8 cellular contexts compared by ENCODE assay signal in the genomic region with DNA sequence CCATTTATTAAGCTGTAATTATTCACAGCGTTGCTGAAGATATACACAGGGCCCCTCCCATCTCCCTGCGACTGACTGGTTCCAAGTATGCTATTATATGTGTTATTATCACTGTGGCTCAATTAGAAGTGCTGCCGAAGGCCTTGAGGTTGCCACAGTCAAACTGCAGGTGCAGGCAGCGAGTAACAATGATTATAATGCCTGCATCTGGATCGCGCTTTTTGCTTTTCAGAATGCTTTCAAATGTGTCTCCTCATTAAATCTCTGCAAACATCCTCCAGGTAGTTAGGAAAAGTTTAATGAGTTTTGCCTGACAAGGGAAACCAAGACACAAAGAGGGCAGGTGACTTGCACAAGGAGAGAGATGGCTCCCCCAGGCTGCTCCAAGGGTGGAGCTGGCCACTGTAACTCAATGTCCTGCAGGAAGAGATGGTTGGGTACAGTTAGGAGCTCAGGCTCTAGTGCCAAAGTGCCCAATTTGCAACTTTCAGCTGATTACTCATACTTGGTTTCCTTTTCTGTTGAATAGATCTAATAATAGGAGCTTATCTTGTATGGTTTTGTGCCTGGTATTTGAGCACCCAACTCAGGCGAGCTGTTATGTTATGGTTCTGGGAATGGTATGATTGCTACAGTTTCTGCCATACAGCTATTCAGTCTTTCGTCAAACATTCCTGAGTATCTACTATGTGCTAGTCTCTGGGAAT.
A peak's percentile ranks its signal among the peaks of the same experiment; 100 is the strongest.
DNase-seq lines count a peak whose midpoint lies in the region; ATAC-seq and TF ChIP-seq lines count a peak whose summit lies in the region.

No MANE protein-coding gene starts in this region.

- H3K9me3 Mint-ChIP-seq in stimulated activated naive B cell treated with anti-CD40 and anti-IgM and Interleukin-4, amounts not matched to agents 10 μg/mL and 1 μg/mL and 100 μg/mL, for 72 hours, result no peaks in the 10 kb centered on the region

- ATAC-seq in stimulated activated naive B cell treated with anti-CD40 and anti-IgM and Interleukin-4, amounts not matched to agents 10 μg/mL and 1 μg/mL and 100 μg/mL, for 72 hours (replicated peaks), result peak; percentile 15 to 17
- ATAC-seq in GM18870 (IDR thresholded peaks at IDR 0.05; ENCODE audit: unreplicated experiment) (no peak), HG03045 (IDR thresholded peaks at IDR 0.05; ENCODE audit: unreplicated experiment) (no peak)

- H3K27ac Mint-ChIP-seq in stimulated activated naive B cell treated with anti-CD40 and anti-IgM and Interleukin-4, amounts not matched to agents 10 μg/mL and 1 μg/mL and 100 μg/mL, for 72 hours, result peak overlapping the region; percentile 91

- DNase-seq in SIG-M5 treated with dmso at 0.1 percent for 504 hours (lab: John Stamatoyannopoulos, UW; ENCODE audit: unreplicated experiment) (peak; percentile 34), SIG-M5 (lab: John Stamatoyannopoulos, UW) (no peak), NCI-H146 treated with DMSO at 0.1 percent for 48 hours (lab: John Stamatoyannopoulos, UW; ENCODE audit: unreplicated experiment) (peak; percentile 28), choroid plexus epithelial cell (ENCODE audit: low read depth) (peak; percentile 66), NCI-H774 (lab: John Stamatoyannopoulos, UW) (no peak)
- DNase-seq in stimulated activated naive B cell treated with anti-CD40 and anti-IgM and Interleukin-4, amounts not matched to agents 10 μg/mL and 1 μg/mL and 100 μg/mL, for 72 hours, result no peak

- TF ChIP-seq CTCF in choroid plexus epithelial cell (conservative IDR thresholded peaks at IDR 0.05; ENCODE audit: low read depth, low read length), result no peak

- no peaks in the 10 kb centered on the region for H3K27me3 Mint-ChIP-seq in stimulated activated naive B cell treated with anti-CD40 and anti-IgM and Interleukin-4, amounts not matched to agents 10 μg/mL and 1 μg/mL and 100 μg/mL, for 72 hours

- peaks cover 0 to 8% of the 10 kb centered on the region in 2 donors for H3K36me3 Mint-ChIP-seq in stimulated activated naive B cell treated with anti-CD40 and anti-IgM and Interleukin-4, amounts not matched to agents 10 μg/mL and 1 μg/mL and 100 μg/mL, for 72 hours

- H3K4me1 Mint-ChIP-seq in stimulated activated naive B cell treated with anti-CD40 and anti-IgM and Interleukin-4, amounts not matched to agents 10 μg/mL and 1 μg/mL and 100 μg/mL, for 72 hours, result peaks cover 55 to 82% of the 10 kb centered on the region in 2 donors

- no peak overlapping the region for H3K4me3 ChIP-seq in choroid plexus epithelial cell (ENCODE audit: low read depth, low read length)

- peak overlapping the region; percentile 76 to 81 for H3K4me3 Mint-ChIP-seq in stimulated activated naive B cell treated with anti-CD40 and anti-IgM and Interleukin-4, amounts not matched to agents 10 μg/mL and 1 μg/mL and 100 μg/mL, for 72 hours

Comparison
In these comparisons a context has a peak if more than half of its experiments do, and no peak if none do; other contexts are left out.
1. DNase-seq: peak in SIG-M5 treated with dmso at 0.1 percent for 504 hours (single experiment), NCI-H146 treated with DMSO at 0.1 percent for 48 hours (single experiment) and choroid plexus epithelial cell (single experiment); none in SIG-M5 (single experiment), stimulated activated naive B cell treated with anti-CD40 and anti-IgM and Interleukin-4, amounts not matched to agents 10 μg/mL and 1 μg/mL and 100 μg/mL, for 72 hours (single experiment) and NCI-H774 (single experiment).
2. ATAC-seq: peak in stimulated activated naive B cell treated with anti-CD40 and anti-IgM and Interleukin-4, amounts not matched to agents 10 μg/mL and 1 μg/mL and 100 μg/mL, for 72 hours (2 of 2); none in GM18870 (single experiment) and HG03045 (single experiment).